9 cellular contexts compared by ENCODE assay signal in genomic region chr1:74732071-74732946, GRCh38. TPM values are rescaled to one million over a fixed set of nuclear protein-coding genes. Genes with fewer than 3 reads are reported as not detected.
DNase-seq lines count a peak whose midpoint lies in the region; ATAC-seq and TF ChIP-seq lines count a peak whose summit lies in the region.
"Not testable (repeated sequence)": the region's sequence is repeated elsewhere in the genome, so short reads cannot be mapped to it uniquely, and the experiment has no call there.
"Had no signal": no experiment of that assay in that cellular context is flagged by ENCODE, and none has a peak within 500 bp of the region (broad histone marks: within the 10 kb centered on the region; RNA-seq: fewer than 3 reads in every experiment).

No MANE protein-coding gene starts in this region.

- H3K27me3 Mint-ChIP-seq in naive B cell, result not testable (repeated sequence)

- intact Hi-C loops in PC-3 (cut with micrococcal nuclease), result loop anchor here (2.0 kb wide), 2 partner anchors 80 to 536 kb away; no protein-coding TSS in a partner anchor

- H3K79me2 ChIP-seq in PC-3 (ENCODE audit: low read length), result peaks cover 64% of the 10 kb centered on the region

- H3K4me2 ChIP-seq in PC-3 (ENCODE audit: low read length), result peak overlapping the region; percentile 90

- not testable (repeated sequence) for H3K9me3 ChIP-seq in PC-3 (ENCODE audit: low read length); gastroesophageal sphincter; stomach smooth muscle (ENCODE audit: control insufficient read depth in 2 of 2, low read length in 2 of 2)

- not testable (repeated sequence) for H4K20me1 ChIP-seq in PC-3 (ENCODE audit: low read length)

- H3K36me3 ChIP-seq in PC-3 (ENCODE audit: low read depth, low read length); stomach smooth muscle (ENCODE audit: control insufficient read depth in 2 of 2, insufficient read depth in 2 of 2, low read length in 2 of 2): not testable (repeated sequence)
- H3K36me3 ChIP-seq in gastroesophageal sphincter, result peaks cover 2 to 19% of the 10 kb centered on the region in 2 donors

- not testable (repeated sequence) for TF ChIP-seq EP300 in gastroesophageal sphincter (IDR thresholded peaks at IDR 0.05)

- ATAC-seq in GM21381 (IDR thresholded peaks at IDR 0.05; ENCODE audit: unreplicated experiment), result peak; percentile 7
- ATAC-seq in HG03103 (IDR thresholded peaks at IDR 0.05; ENCODE audit: low read depth, unreplicated experiment), result peak; percentile 8
- ATAC-seq in PC-3, result peak; percentile 21
- peak; percentile 44 to 52 for ATAC-seq in activated naive CD4-positive, alpha-beta T cell treated with anti-CD3 and anti-CD28 coated beads, Interleukin-2, amount 50 U/mL, for 72 hours
- ATAC-seq in gastroesophageal sphincter, result peak; percentile 39
- ATAC-seq in naive B cell (ENCODE audit: low read depth in 2 of 2), result peak in 1 of 2 donors; percentile 6

- H3K9me2 ChIP-seq in PC-3 (replicated peaks; ENCODE audit: low read length), result not testable (repeated sequence)

- H3K27ac ChIP-seq in PC-3 (ENCODE audit: low read length) (peak overlapping the region; percentile 81), gastroesophageal sphincter (peak overlapping the region; percentile 45 to 93 (median 88)), stomach smooth muscle (ENCODE audit: low read length) (peak overlapping the region; percentile 90)

- not testable (repeated sequence) for BruUV-seq in PC-3 (replicated peaks; lab: Mats Ljungman, UMichigan)

- peak overlapping the region; percentile 85 for H2AFZ ChIP-seq in PC-3 (ENCODE audit: low read length)

- POLR2A ChIA-PET in PC-3 (lab: Charles Lee; ENCODE audit: unreplicated experiment), result not testable (repeated sequence)

- not testable (repeated sequence) for TF ChIP-seq POLR2A in gastroesophageal sphincter (IDR thresholded peaks at IDR 0.05)

- not testable (repeated sequence) for H3K9me3 Mint-ChIP-seq in activated naive CD4-positive, alpha-beta T cell treated with anti-CD3 and anti-CD28 coated beads, Interleukin-2, amount 50 U/mL, for 72 hours; naive B cell

- not testable (repeated sequence) for H3K27me3 ChIP-seq in PC-3 (ENCODE audit: low read length); gastroesophageal sphincter; stomach smooth muscle (ENCODE audit: control insufficient read depth in 1 of 2, insufficient read depth in 2 of 2, low read length in 2 of 2)

- peak overlapping the region; percentile 93 to 99 (median 96) for H3K4me3 Mint-ChIP-seq in naive B cell

- WGBS in gastroesophageal sphincter (ENCODE audit: low coverage in 1 of 2), 2 donors, result 0 to 12% methylated on average over 2 to 7 of the region's 17 CpGs

- H3K36me3 Mint-ChIP-seq in activated naive CD4-positive, alpha-beta T cell treated with anti-CD3 and anti-CD28 coated beads, Interleukin-2, amount 50 U/mL, for 72 hours, result peaks cover 6 to 25% of the 10 kb centered on the region in 2 donors
- peaks cover 1 to 10% of the 10 kb centered on the region in 2 donors for H3K36me3 Mint-ChIP-seq in naive B cell

- H3K27ac Mint-ChIP-seq in activated naive CD4-positive, alpha-beta T cell treated with anti-CD3 and anti-CD28 coated beads, Interleukin-2, amount 50 U/mL, for 72 hours, result peak overlapping the region; percentile 96 to 98
- peak overlapping the region; percentile 10 to 97 (median 94) for H3K27ac Mint-ChIP-seq in naive B cell

- H3K4me1 Mint-ChIP-seq in naive B cell, result peaks cover 19 to 56% (median 40%) of the 10 kb centered on the region in 3 donors

- CTCF ChIA-PET in PC-3 (lab: Charles Lee), result interaction anchor here (1.6 to 2.1 kb wide), 2 partner anchors 39 to 263 kb away, joined by 3 to 6 read pairs; no protein-coding TSS in a partner anchor

- H3K9ac ChIP-seq in PC-3 (ENCODE audit: low read length), result peak overlapping the region; percentile 88
- peak overlapping the region; percentile 81 to 94 for H3K9ac ChIP-seq in stomach smooth muscle (ENCODE audit: low read length in 2 of 2)

- H3K4me3 ChIP-seq in PC-3 (ENCODE audit: low read length), result peak overlapping the region; percentile 81
- H3K4me3 ChIP-seq in gastroesophageal sphincter, result peak overlapping the region; percentile 61 to 73
- peak overlapping the region; percentile 97 to 98 for H3K4me3 ChIP-seq in stomach smooth muscle (ENCODE audit: low read length in 2 of 2)

- not testable (repeated sequence) for TF ChIP-seq CTCF in PC-3 (conservative IDR thresholded peaks at IDR 0.05; ENCODE audit: low read depth, low read length); gastroesophageal sphincter (IDR thresholded peaks at IDR 0.05)

- not testable (repeated sequence) for H3F3A ChIP-seq in PC-3 (ENCODE audit: low read length, unreplicated experiment)

- peak; percentile 75 for DNase-seq in DMS 273 (lab: John Stamatoyannopoulos, UW; ENCODE audit: unreplicated experiment)
- not testable (repeated sequence) for DNase-seq in PC-3, naive B cell
- peak in 1 of 2 donors; percentile 72 for DNase-seq in activated naive CD4-positive, alpha-beta T cell treated with anti-CD3 and anti-CD28 coated beads, Interleukin-2, amount 50 U/mL, for 72 hours (ENCODE audit: low spot score in 2 of 2)

- H3K4me1 ChIP-seq in PC-3 (ENCODE audit: insufficient read depth, low read length), result peaks cover 34% of the 10 kb centered on the region
- H3K4me1 ChIP-seq in gastroesophageal sphincter, result peaks cover 14 to 54% (median 15%) of the 10 kb centered on the region in 3 donors
- peaks cover 15% of the 10 kb centered on the region for H3K4me1 ChIP-seq in stomach smooth muscle (ENCODE audit: control insufficient read depth, insufficient read depth, low read length)

RNA-seq across cellular contexts. Expression of gene CRYZ, which starts 0.5 kb away (rescaled TPM):
- total RNA-seq in PC-3 (2014; rRNA removed) (56.2 and 57.7 TPM in 2 replicates), gastroesophageal sphincter (10 to 100 TPM; 43.8 to 79.7 (median 64.8) TPM)
- 10 to 100 TPM; 27.9 to 45.0 TPM for total RNA-seq in activated naive CD4-positive, alpha-beta T cell treated with anti-CD3 and anti-CD28 coated beads, Interleukin-2, amount 50 U/mL, for 72 hours
- 10 to 100 TPM; 23.5 to 49.4 (median 42.5) TPM for polyA plus RNA-seq in naive B cell (ENCODE audit: low read depth in 6 of 6)

RNA-seq across cellular contexts. Expression of gene TYW3, which starts 0.6 kb away (rescaled TPM):
- total RNA-seq in PC-3 (2014; rRNA removed) (14.1 and 21.2 TPM in 2 replicates), gastroesophageal sphincter (10 to 100 TPM; 20.3 to 37.8 (median 31.2) TPM)
- 10 to 100 TPM; 32.5 to 55.0 TPM for total RNA-seq in activated naive CD4-positive, alpha-beta T cell treated with anti-CD3 and anti-CD28 coated beads, Interleukin-2, amount 50 U/mL, for 72 hours
- 10 to 100 TPM in 1 of 6 donors, 1 to 10 TPM in 5; 4.9 to 12.5 (median 8.7) TPM for polyA plus RNA-seq in naive B cell (ENCODE audit: low read depth in 6 of 6)

RNA-seq across cellular contexts. Expression of gene ERICH3, which starts 58.7 kb away (rescaled TPM):
- total RNA-seq in PC-3 (2014; rRNA removed) (not detected in 2 replicates), gastroesophageal sphincter (under 1 TPM in 1 of 4 donors, not detected in 3; 0.13 TPM)
- total RNA-seq in activated naive CD4-positive, alpha-beta T cell treated with anti-CD3 and anti-CD28 coated beads, Interleukin-2, amount 50 U/mL, for 72 hours, result not detected
- polyA plus RNA-seq in naive B cell (ENCODE audit: low read depth in 6 of 6), result not detected
- total RNA-seq: G401 had no signal
